ENCODE assay signal across 9 cellular contexts in the genomic region with DNA sequence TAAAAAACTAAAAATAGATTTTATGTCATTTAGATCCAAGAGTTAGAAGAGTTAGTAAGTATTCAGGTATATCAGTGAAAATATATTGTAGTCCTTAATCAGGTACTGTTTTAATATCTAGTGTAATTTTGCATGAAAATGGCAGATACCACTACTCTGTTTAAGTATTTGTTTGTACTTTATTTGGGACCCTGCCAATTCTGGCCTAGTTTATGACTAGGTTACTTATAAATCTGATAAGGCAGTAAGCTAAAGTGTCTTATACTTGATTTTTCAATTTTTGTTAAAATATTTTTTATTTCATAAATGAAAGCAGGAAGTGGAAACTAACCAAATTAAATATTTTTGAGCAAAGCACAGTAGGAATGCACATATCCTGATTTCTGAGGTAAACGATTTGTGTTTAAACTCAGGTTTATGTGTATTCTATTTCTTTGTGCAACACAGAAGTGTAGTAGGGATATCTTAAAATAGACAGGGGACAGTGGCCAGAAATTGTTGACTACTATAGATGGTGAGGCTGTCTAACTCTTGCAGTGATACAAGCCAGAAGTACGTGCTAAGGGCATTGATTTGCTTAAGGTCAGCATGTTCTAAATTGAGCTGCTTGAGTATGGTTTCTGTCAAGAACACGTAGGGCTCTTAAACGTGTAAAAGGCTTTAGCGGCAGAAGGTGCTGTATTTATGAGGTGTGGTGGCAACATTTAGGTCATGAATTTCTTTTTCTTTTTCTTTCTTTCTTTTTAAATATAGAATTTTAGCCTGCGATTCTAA. TPM values are rescaled to one million over a fixed set of nuclear protein-coding genes. Genes with fewer than 3 reads are reported as not detected.
DNase-seq lines count a peak whose midpoint lies in the region; ATAC-seq, FAIRE-seq and TF ChIP-seq lines count a peak whose summit lies in the region.
"Had no signal": no experiment of that assay in that cellular context is flagged by ENCODE, and none has a peak within 500 bp of the region (broad histone marks: within the 10 kb centered on the region; RNA-seq: fewer than 3 reads in every experiment).

No MANE protein-coding gene starts in this region.

- H3K36me3 ChIP-seq in duodenal mucosa (ENCODE audit: control insufficient read depth in 1 of 2, insufficient read depth in 2 of 2, low read length in 2 of 2) (peaks cover 12 to 13% of the 10 kb centered on the region in 2 donors), gastrocnemius medialis (peaks cover 0 to 9% of the 10 kb centered on the region in 2 donors)

- no peak for TF ChIP-seq CTCF in gastrocnemius medialis (IDR thresholded peaks at IDR 0.05 in 4 of 5, conservative IDR thresholded peaks at IDR 0.05 in 1 of 5)

- H3K27ac ChIP-seq in duodenal mucosa (ENCODE audit: low read depth, low read length) (no peak overlapping the region), gastrocnemius medialis (peak overlapping the region; percentile 76 to 84 (median 80))

- no peak for FAIRE-seq in HTR-8/SVneo (lab: Jason Lieb, UNC)

- H3K27me3 ChIP-seq in duodenal mucosa (ENCODE audit: control insufficient read depth in 1 of 2, insufficient read depth in 2 of 2, low read length in 2 of 2): no peaks in the 10 kb centered on the region
- no peaks in the 10 kb centered on the region for H3K27me3 ChIP-seq in gastrocnemius medialis

- H3K9me3 ChIP-seq in duodenal mucosa (ENCODE audit: control insufficient read depth in 1 of 2, low read length in 2 of 2) (no peaks in the 10 kb centered on the region), gastrocnemius medialis (no peaks in the 10 kb centered on the region)

- H3K4me3 ChIP-seq in duodenal mucosa (ENCODE audit: low read depth in 1 of 2, low read length in 2 of 2): peak overlapping the region; percentile 7 to 27
- H3K4me3 ChIP-seq in gastrocnemius medialis: peak overlapping the region; percentile 9 to 24 (median 15)

- in situ Hi-C loops in gastrocnemius medialis (cut with MboI; ENCODE audit: low sequenced_read_pairs in 4 of 4): no loop called here

- TF ChIP-seq POLR2A in gastrocnemius medialis (IDR thresholded peaks at IDR 0.05): no peak

- intact Hi-C loops in gastrocnemius medialis (cut with DNase I; ENCODE audit: low total_unique reads): loop anchor here (2.0 kb wide), 1 partner anchor 34 kb away; the partner anchor contains the start of gene HIPK3

- H3K9ac ChIP-seq in duodenal mucosa (ENCODE audit: low read depth in 1 of 2, low read length in 2 of 2): no peak overlapping the region

- H3K4me1 ChIP-seq in duodenal mucosa (ENCODE audit: control insufficient read depth in 1 of 2, insufficient read depth in 2 of 2, low read length in 2 of 2): peaks cover 23 to 33% of the 10 kb centered on the region in 2 donors
- peaks cover 48 to 81% of the 10 kb centered on the region in 2 donors for H3K4me1 ChIP-seq in gastrocnemius medialis

- DNase-seq in gastrocnemius medialis: peak; percentile 35 to 54
- no peak for DNase-seq in stimulated activated naive CD8-positive, alpha-beta T cell treated with anti-CD3 and anti-CD28 coated beads, Interleukin-15, Interleukin-2, amounts not matched to agents 100 U/mL and 50 U/mL, for 24 hours
- no peak for DNase-seq in NCI-H1417 treated with DMSO at 0.1 percent for 48 hours (lab: John Stamatoyannopoulos, UW)
- DNase-seq in MV-4-11 (lab: John Stamatoyannopoulos, UW): no peak
- DNase-seq in HTR-8/SVneo (ENCODE audit: insufficient read length, low spot score): no peak
- DNase-seq: NCI-H1694 had no signal

- peak; percentile 90 for ATAC-seq in GM19035 (IDR thresholded peaks at IDR 0.05; ENCODE audit: unreplicated experiment)
- peak; percentile 75 for ATAC-seq in HG02973 (IDR thresholded peaks at IDR 0.05; ENCODE audit: unreplicated experiment)
- peak; percentile 98 to 99 for ATAC-seq in gastrocnemius medialis
- no peak for ATAC-seq in stimulated activated naive CD8-positive, alpha-beta T cell treated with anti-CD3 and anti-CD28 coated beads, Interleukin-15, Interleukin-2, amounts not matched to agents 100 U/mL and 50 U/mL, for 24 hours

RNA-seq across cellular contexts. Expression of gene HIPK3, which starts 34.0 kb away (rescaled TPM):
- total RNA-seq in gastrocnemius medialis: 100 to 1,000 TPM in 2 of 4 donors, 10 to 100 TPM in 2; 85.2 to 283 (median 126) TPM

Comparison
In these comparisons a context has a peak if more than half of its experiments do, and no peak if none do; other contexts are left out.
1. DNase-seq: peak in gastrocnemius medialis (2 of 2); none in stimulated activated naive CD8-positive, alpha-beta T cell treated with anti-CD3 and anti-CD28 coated beads, Interleukin-15, Interleukin-2, amounts not matched to agents 100 U/mL and 50 U/mL, for 24 hours (single experiment), NCI-H1417 treated with DMSO at 0.1 percent for 48 hours (single experiment), MV-4-11 (single experiment) and HTR-8/SVneo (single experiment).